8 cellular contexts compared by ENCODE assay signal in the genomic region with DNA sequence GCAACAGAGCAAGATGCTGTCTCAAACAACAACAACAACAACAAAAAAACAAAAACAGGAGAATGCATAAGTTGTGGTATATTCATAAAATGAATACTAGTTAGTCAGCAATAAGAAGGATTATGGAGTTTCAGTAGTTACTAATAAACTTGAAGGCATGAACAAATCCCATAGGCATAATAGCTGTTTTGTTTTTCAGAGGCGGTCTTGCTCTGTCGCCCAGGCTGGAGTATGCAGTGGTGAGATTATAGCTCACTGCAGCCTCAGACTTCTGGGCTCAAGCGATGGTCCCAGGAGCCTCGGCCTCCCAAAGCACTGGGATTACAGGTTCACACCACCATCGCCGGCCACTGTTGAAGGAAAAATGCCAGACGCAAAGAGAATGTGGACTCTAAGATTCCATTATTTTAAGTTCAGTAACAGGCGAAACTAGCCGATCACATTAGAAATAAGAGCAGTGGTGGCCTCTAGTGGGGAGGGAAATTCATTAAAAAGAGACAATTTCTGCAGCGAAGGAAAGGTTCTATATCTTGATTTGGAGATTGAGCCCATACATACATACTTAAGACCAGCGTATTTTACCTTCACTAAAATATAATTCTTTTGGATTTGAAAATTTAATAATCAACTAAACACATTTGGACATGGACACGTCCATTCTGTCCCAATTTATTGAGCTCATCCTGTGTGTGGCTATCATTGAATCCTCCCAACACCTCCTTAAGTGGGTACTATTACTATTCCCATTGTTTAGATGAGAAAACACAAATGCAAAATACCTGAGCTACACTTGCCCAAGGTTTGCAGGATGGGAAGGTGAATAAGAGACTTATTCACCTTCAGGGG. TPM values are rescaled to one million over a fixed set of nuclear protein-coding genes. Genes with fewer than 3 reads are reported as not detected.
A peak's percentile ranks its signal among the peaks of the same experiment; 100 is the strongest.
DNase-seq lines count a peak whose midpoint lies in the region; ATAC-seq and TF ChIP-seq lines count a peak whose summit lies in the region.

No MANE protein-coding gene starts in this region.

- H3K4me3 ChIP-seq in RWPE2 (ENCODE audit: severe bottlenecking) (no peak overlapping the region), heart right ventricle (peak overlapping the region in 8 of 10 donors; percentile 43 to 66 (median 56)), psoas muscle (peak overlapping the region; percentile 73)

- DNase-seq in GM03348 (ENCODE audit: low spot score) (peak; percentile 71), HuH-7 (ENCODE audit: low spot score) (peak; percentile 47), RWPE2 (ENCODE audit: low spot score) (no peak), amniotic stem cell (lab: John Stamatoyannopoulos, UW) (peak; percentile 25), heart right ventricle (peak in 1 of 2 donors; percentile 57), psoas muscle (no peak)

- peak overlapping the region; percentile 16 for H3K27ac ChIP-seq in RWPE2 (ENCODE audit: poor library complexity, severe bottlenecking)
- peak overlapping the region in 8 of 10 donors; percentile 41 to 85 (median 71) for H3K27ac ChIP-seq in heart right ventricle
- H3K27ac ChIP-seq in psoas muscle: peak overlapping the region; percentile 75

- H3K36me3 ChIP-seq in RWPE2 (ENCODE audit: low read depth): no peaks in the 10 kb centered on the region
- H3K36me3 ChIP-seq in heart right ventricle: no peaks in the 10 kb centered on the region
- H3K36me3 ChIP-seq in psoas muscle (ENCODE audit: insufficient read depth in 1 of 2, low read depth in 1 of 2): no peaks in the 10 kb centered on the region

- peak; percentile 17; the same call in 1 of the 3 replicates for ATAC-seq in RWPE2 (ENCODE audit: low read depth)
- ATAC-seq in heart right ventricle: peak in 7 of 8 donors; percentile 24 to 75 (median 62)
- peak in 2 of 4 donors; percentile 40 to 67 for ATAC-seq in psoas muscle
- ATAC-seq in GM18502 (IDR thresholded peaks at IDR 0.05; ENCODE audit: poor library complexity, unreplicated experiment): no peak
- no peak for ATAC-seq in HG03469 (IDR thresholded peaks at IDR 0.05; ENCODE audit: unreplicated experiment)

- 18 to 27% methylated on average over 12 of the region's 12 CpGs for WGBS in heart right ventricle, 2 donors
- WGBS in psoas muscle, 3 donors: 21 to 23% (median 22%) methylated on average over 12 of the region's 12 CpGs

- peak; percentile 82 for TF ChIP-seq CTCF in RWPE2 (IDR thresholded peaks at IDR 0.05; ENCODE audit: poor library complexity, severe bottlenecking)
- TF ChIP-seq CTCF in heart right ventricle (IDR thresholded peaks at IDR 0.05): peak; percentile 36 to 77 (median 60)
- peak; percentile 62 for TF ChIP-seq CTCF in psoas muscle (IDR thresholded peaks at IDR 0.05)

- intact Hi-C loops in heart right ventricle (cut with DNase I): loop anchor here in 7 of 10 donors (1.0 to 10.0 kb wide), 7 partner anchors 14 to 458 kb away; no protein-coding TSS in a partner anchor
- intact Hi-C loops in psoas muscle (cut with DNase I): loop anchor here (2.0 to 10.0 kb wide), 3 partner anchors 108 to 360 kb away; no protein-coding TSS in a partner anchor

- no peaks in the 10 kb centered on the region for H3K9me3 ChIP-seq in RWPE2 (ENCODE audit: severe bottlenecking)
- H3K9me3 ChIP-seq in heart right ventricle: no peaks in the 10 kb centered on the region
- no peaks in the 10 kb centered on the region for H3K9me3 ChIP-seq in psoas muscle

- H3K4me1 ChIP-seq in RWPE2 (ENCODE audit: insufficient read depth, poor library complexity, severe bottlenecking): peaks cover 16% of the 10 kb centered on the region
- H3K4me1 ChIP-seq in heart right ventricle: peaks cover 0 to 18% (median 6%) of the 10 kb centered on the region in 9 donors
- peaks cover 3% of the 10 kb centered on the region for H3K4me1 ChIP-seq in psoas muscle

- H3K27me3 ChIP-seq in RWPE2 (ENCODE audit: insufficient read depth, poor library complexity, severe bottlenecking): no peaks in the 10 kb centered on the region
- H3K27me3 ChIP-seq in heart right ventricle: no peaks in the 10 kb centered on the region
- H3K27me3 ChIP-seq in psoas muscle (ENCODE audit: insufficient read depth in 3 of 3, low read length in 2 of 3): no peaks in the 10 kb centered on the region

RNA-seq across cellular contexts. Expression of a gene that starts 27.4 kb away (rescaled TPM):
- 10 to 100 TPM; 26.6 to 46.0 (median 33.7) TPM for total RNA-seq in heart right ventricle
- polyA plus RNA-seq in heart right ventricle: 10 to 100 TPM; 15.9 to 21.7 TPM
- total RNA-seq in psoas muscle: 10 to 100 TPM; 16.5 to 24.8 (median 21.2) TPM
- 10 to 100 TPM in 2 of 3 donors, 1 to 10 TPM in 1; 9.2 to 29.6 (median 22.3) TPM for polyA plus RNA-seq in psoas muscle

RNA-seq across cellular contexts. Expression of a gene that starts 32.6 kb away (rescaled TPM):
- total RNA-seq in heart right ventricle: 1 to 10 TPM; 1.6 to 7.2 (median 2.5) TPM
- polyA plus RNA-seq in heart right ventricle: 1 to 10 TPM in 1 of 2 donors, under 1 TPM in 1; 0.84 to 3.4 TPM
- 1 to 10 TPM; 2.1 to 8.0 (median 3.8) TPM for total RNA-seq in psoas muscle
- 1 to 10 TPM in 1 of 3 donors, under 1 TPM in 2; 0.29 to 1.1 (median 0.66) TPM for polyA plus RNA-seq in psoas muscle

Comparison
In these comparisons a context has a peak if more than half of its experiments do, and no peak if none do; other contexts are left out.
1. DNase-seq: peak in GM03348 (single experiment), HuH-7 (single experiment) and amniotic stem cell (single experiment); none in RWPE2 (single experiment) and psoas muscle (0 of 2).
2. ATAC-seq: peak in RWPE2 (single experiment) and heart right ventricle (7 of 8); none in GM18502 (single experiment) and HG03469 (single experiment).
3. H3K27ac ChIP-seq: peak in every context shown above with its lines; median percentile 75 in psoas muscle; 71 in heart right ventricle; 16 in RWPE2.
4. Peak in every context shown above with its lines, with median percentiles within 50 percentile points of each other: CTCF ChIP-seq.